Comparison of ENCODE assay signal across 10 cellular contexts in the genomic region with DNA sequence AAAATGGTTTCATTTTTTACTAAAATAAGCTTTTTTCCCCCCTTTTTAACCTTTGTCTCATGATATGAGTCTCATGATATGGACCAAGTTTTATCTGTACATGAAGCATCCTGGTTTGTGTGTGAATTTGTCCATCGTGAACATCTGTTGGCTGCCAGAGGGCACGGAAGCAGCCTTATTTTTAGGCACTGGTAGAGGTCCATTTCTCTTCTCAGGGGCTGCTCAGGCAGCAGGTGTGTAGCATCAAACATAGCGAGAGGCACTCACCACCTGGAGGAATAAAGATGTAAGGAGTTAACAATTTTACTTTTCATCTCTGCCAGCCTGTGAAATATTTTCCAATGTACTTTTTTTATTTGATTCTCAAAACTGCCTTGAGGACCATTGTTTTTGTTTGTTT.
A peak's percentile ranks its signal among the peaks of the same experiment; 100 is the strongest.
DNase-seq lines count a peak whose midpoint lies in the region; ATAC-seq and TF ChIP-seq lines count a peak whose summit lies in the region.
"Had no signal": no experiment of that assay in that cellular context is flagged by ENCODE, and none has a peak within 500 bp of the region (broad histone marks: within the 10 kb centered on the region; RNA-seq: fewer than 3 reads in every experiment).

No MANE protein-coding gene starts in this region.

- peak overlapping the region; percentile 33 for H3K4me3 ChIP-seq in OCI-LY1 (ENCODE audit: low read depth, low read length, poor library complexity, severe bottlenecking)
- H3K4me3 ChIP-seq: psoas muscle had no signal

- peak overlapping the region; percentile 56 for H3K9ac ChIP-seq in OCI-LY1 (ENCODE audit: low read length)

- H3K4me3 Mint-ChIP-seq in activated CD4-positive, alpha-beta T cell treated with anti-CD3 and anti-CD28 coated beads, Interleukin-2, amount 10 ng/mL, durations not matched to agents 24 days and 14 days: peak overlapping the region; percentile 56
- H3K4me3 Mint-ChIP-seq in stimulated activated naive CD8-positive, alpha-beta T cell treated with anti-CD3 and anti-CD28 coated beads, Interleukin-15, amount 100 ng/mL, for 72 hours: peak overlapping the region in 1 of 2 donors; percentile 48

- no peak; the same call in 1 of the 2 replicates for TF ChIP-seq CTCF in OCI-LY1 (IDR thresholded peaks at IDR 0.05; ENCODE audit: low read length)

- H3K4me1 ChIP-seq in OCI-LY1 (ENCODE audit: insufficient read depth, low read length, severe bottlenecking): peaks cover 61% of the 10 kb centered on the region
- H3K4me1 ChIP-seq: psoas muscle had no signal

- peaks cover 8% of the 10 kb centered on the region for H3K36me3 Mint-ChIP-seq in activated CD4-positive, alpha-beta T cell treated with anti-CD3 and anti-CD28 coated beads, Interleukin-2, amount 10 ng/mL, durations not matched to agents 24 days and 14 days (ENCODE audit: low read depth)

- H3K27me3 Mint-ChIP-seq in activated CD4-positive, alpha-beta T cell treated with anti-CD3 and anti-CD28 coated beads, Interleukin-2, amount 10 ng/mL, durations not matched to agents 24 days and 14 days: no peaks in the 10 kb centered on the region
- H3K27me3 Mint-ChIP-seq in stimulated activated naive CD8-positive, alpha-beta T cell treated with anti-CD3 and anti-CD28 coated beads, Interleukin-15, amount 100 ng/mL, for 72 hours: no peaks in the 10 kb centered on the region

- ATAC-seq in HG02642 (IDR thresholded peaks at IDR 0.05; ENCODE audit: poor library complexity, unreplicated experiment): peak; percentile 68
- ATAC-seq in stimulated activated naive CD8-positive, alpha-beta T cell treated with anti-CD3 and anti-CD28 coated beads, Interleukin-15, amount 100 ng/mL, for 72 hours: no peak
- ATAC-seq: psoas muscle had no signal

- H3K4me1 Mint-ChIP-seq in activated CD4-positive, alpha-beta T cell treated with anti-CD3 and anti-CD28 coated beads, Interleukin-2, amount 10 ng/mL, durations not matched to agents 24 days and 14 days: peaks cover 26% of the 10 kb centered on the region
- peaks cover 40% of the 10 kb centered on the region for H3K4me1 Mint-ChIP-seq in stimulated activated naive CD8-positive, alpha-beta T cell treated with anti-CD3 and anti-CD28 coated beads, Interleukin-15, amount 100 ng/mL, for 72 hours

- no peaks in the 10 kb centered on the region for H3K9me3 Mint-ChIP-seq in activated CD4-positive, alpha-beta T cell treated with anti-CD3 and anti-CD28 coated beads, Interleukin-2, amount 10 ng/mL, durations not matched to agents 24 days and 14 days
- no peaks in the 10 kb centered on the region for H3K9me3 Mint-ChIP-seq in stimulated activated naive CD8-positive, alpha-beta T cell treated with anti-CD3 and anti-CD28 coated beads, Interleukin-15, amount 100 ng/mL, for 72 hours

- H3K36me3 ChIP-seq in OCI-LY1 (ENCODE audit: insufficient read depth, low read length): peaks cover 18% of the 10 kb centered on the region

- intact Hi-C loops in activated CD4-positive, alpha-beta T cell treated with anti-CD3 and anti-CD28 coated beads, Interleukin-2, amount 10 ng/mL, durations not matched to agents 24 days and 14 days (cut with micrococcal nuclease): no loop called here

- peak overlapping the region; percentile 98 for H3K27ac ChIP-seq in OCI-LY1 (ENCODE audit: low read depth, low read length, poor library complexity, severe bottlenecking)
- H3K27ac ChIP-seq: psoas muscle had no signal

- H2AFZ ChIP-seq in OCI-LY1 (ENCODE audit: low read length): no peak overlapping the region

- H3K4me2 ChIP-seq in OCI-LY1 (ENCODE audit: low read length): peak overlapping the region; percentile 54

- DNase-seq in activated CD4-positive, alpha-beta T cell treated with anti-CD3 and anti-CD28 coated beads, Interleukin-2, amount 10 ng/mL, durations not matched to agents 24 days and 14 days: no peak
- DNase-seq in activated CD4-positive, alpha-beta T cell treated with anti-CD3 and anti-CD28 coated beads for 48 hours: no peak
- DNase-seq in stimulated activated naive CD8-positive, alpha-beta T cell treated with anti-CD3 and anti-CD28 coated beads, Interleukin-15, amount 100 ng/mL, for 72 hours: no peak
- DNase-seq in occipital lobe (lab: John Stamatoyannopoulos, UW) (no peak), pons (ENCODE audit: low spot score) (no peak)
- DNase-seq in stimulated activated CD4-positive, alpha-beta T cell treated with anti-CD3 and anti-CD28 coated beads, Interleukin-15, amount 100 ng/mL, for 24 hours: no peak
- DNase-seq: activated CD4-positive, alpha-beta T cell treated with anti-CD3 and anti-CD28 coated beads, Interleukin-2, amount 50 U/mL, for 1 hour; psoas muscle had no signal

- H3K79me2 ChIP-seq in OCI-LY1 (ENCODE audit: insufficient read depth, low read length): no peaks in the 10 kb centered on the region

- H3K27me3 ChIP-seq in OCI-LY1 (ENCODE audit: insufficient read depth, low read length): no peaks in the 10 kb centered on the region

- H4K20me1 ChIP-seq in OCI-LY1 (ENCODE audit: insufficient read depth, low read length): no peaks in the 10 kb centered on the region

- H3K9me2 ChIP-seq in OCI-LY1 (ENCODE audit: low read depth, low read length): no peaks in the 10 kb centered on the region

- H3K27ac Mint-ChIP-seq in activated CD4-positive, alpha-beta T cell treated with anti-CD3 and anti-CD28 coated beads, Interleukin-2, amount 10 ng/mL, durations not matched to agents 24 days and 14 days: peak overlapping the region; percentile 42
- peak overlapping the region; percentile 42 to 47 for H3K27ac Mint-ChIP-seq in stimulated activated naive CD8-positive, alpha-beta T cell treated with anti-CD3 and anti-CD28 coated beads, Interleukin-15, amount 100 ng/mL, for 72 hours

- H3K9me3 ChIP-seq in OCI-LY1 (ENCODE audit: low read length): no peaks in the 10 kb centered on the region

- peaks cover 12% of the 10 kb centered on the region for H3F3A ChIP-seq in OCI-LY1 (ENCODE audit: insufficient read depth, low read length)
